ENCODE assay signal across 23 cellular contexts in the genomic region with DNA sequence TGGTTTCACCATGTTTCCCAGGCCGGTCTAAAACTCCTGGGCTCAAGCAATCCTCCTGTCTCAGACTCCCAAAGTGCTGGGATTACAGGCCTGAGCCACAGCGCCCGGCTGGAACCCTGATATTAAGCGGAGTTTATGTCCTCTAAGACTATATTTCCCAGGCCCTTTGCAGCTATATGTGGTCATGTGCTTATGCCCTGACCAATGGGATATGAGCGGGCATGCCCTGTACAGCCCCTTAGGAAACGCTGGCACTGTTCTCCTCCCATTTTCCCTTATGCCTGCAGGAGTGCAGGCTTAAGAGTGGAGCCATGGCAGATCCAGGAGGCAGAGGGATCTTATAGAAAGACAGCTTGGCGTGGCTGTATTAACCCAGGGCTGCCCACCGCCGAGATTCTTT. TPM values are rescaled to one million over a fixed set of nuclear protein-coding genes. Genes with fewer than 3 reads are reported as not detected.
"Had no signal": no experiment of that assay in that cellular context is flagged by ENCODE, and none has a peak within 500 bp of the region (broad histone marks: within the 10 kb centered on the region; RNA-seq: fewer than 3 reads in every experiment).

No MANE protein-coding gene starts in this region.

- H3K36me3 ChIP-seq: MG63, Peyer's patch, SJCRH30 had no signal

- H3K4me3 ChIP-seq: MG63, Peyer's patch, SJCRH30 had no signal

- H3K27ac ChIP-seq: HL-60, Peyer's patch, SJCRH30 had no signal

- DNase-seq: Karpas-422, KG1, MG63, NCI-H1092 treated with DMSO at 0.1 percent for 48 hours, NCI-H1436, NCI-H187, NCI-H2029, NCI-H2081 treated with DMSO at 0.1 percent for 48 hours, NCI-H2171, NCI-H345, NCI-H446 treated with DMSO at 0.1 percent for 48 hours, NCI-H510A treated with DMSO at 0.1 percent for 48 hours, NCI-H526, PC-3, Peyer's patch, SHP77 treated with DMSO at 0.1 percent for 48 hours, SJCRH30, SW 1271, T-cell had no signal

- H3K4me1 ChIP-seq: Peyer's patch, SJCRH30 had no signal

- FAIRE-seq: HTR-8/SVneo had no signal

- ATAC-seq: PC-3, Right ventricle myocardium inferior, T-cell had no signal

- H3K27me3 ChIP-seq: MG63, Peyer's patch had no signal

- H3K9me3 ChIP-seq: MG63, Peyer's patch, SJCRH30 had no signal

RNA-seq across cellular contexts. Expression of a gene that starts 29.9 kb away (rescaled TPM):
- total RNA-seq: PC-3, Peyer's patch, Right ventricle myocardium inferior, RPMI7951, SJCRH30 had no signal

RNA-seq across cellular contexts. Expression of a gene that starts 56.1 kb away (rescaled TPM):
- total RNA-seq: PC-3, RPMI7951, SJCRH30, T-cell had no signal
